12 cellular contexts compared by ENCODE assay signal in genomic region chr7:111324228-111324627, GRCh38.
DNase-seq lines count a peak whose midpoint lies in the region; ATAC-seq and TF ChIP-seq lines count a peak whose summit lies in the region.
"Had no signal": no experiment of that assay in that cellular context is flagged by ENCODE, and none has a peak within 500 bp of the region (broad histone marks: within the 10 kb centered on the region; RNA-seq: fewer than 3 reads in every experiment).

No MANE protein-coding gene starts in this region.

- peak; percentile 57 for ATAC-seq in GM19035 (IDR thresholded peaks at IDR 0.05; ENCODE audit: unreplicated experiment)
- ATAC-seq in HG02610 (IDR thresholded peaks at IDR 0.05; ENCODE audit: unreplicated experiment), result peak; percentile 42
- peak; percentile 49 for ATAC-seq in HG03469 (IDR thresholded peaks at IDR 0.05; ENCODE audit: unreplicated experiment)
- ATAC-seq: upper lobe of right lung had no signal

- DNase-seq in germinal center (ENCODE audit: low spot score), result peak; percentile 2
- no peak for DNase-seq in NCI-H1694 treated with DMSO at 0.1 percent for 48 hours (lab: John Stamatoyannopoulos, UW)
- no peak for DNase-seq in GM10248 (ENCODE audit: extremely low spot score)
- no peak for DNase-seq in iPS-NIHi7 (ENCODE audit: extremely low spot score)
- DNase-seq: activated CD4-positive, alpha-beta T cell treated with anti-CD3 and anti-CD28 coated beads, Interleukin-2, amount 10 ng/mL, durations not matched to agents 7 days and 5 days; activated naive CD4-positive, alpha-beta T cell; Caco-2; sigmoid colon; upper lobe of right lung had no signal

- POLR2A ChIA-PET in GM10248 (lab: Yijun Ruan, JAX), result no interaction called here

- CTCF ChIA-PET in GM10248 (lab: Yijun Ruan, JAX), result no interaction called here

- TF ChIP-seq CTCF in GM10248 (IDR thresholded peaks at IDR 0.05; ENCODE audit: control extremely low read depth, extremely low read depth, low read depth, missing control alignments), result no peak
